In genomic region chr16:57519796-57520360, GRCh38 we compare ENCODE assay signal across 8 cellular contexts. TPM values are rescaled to one million over a fixed set of nuclear protein-coding genes. Genes with fewer than 3 reads are reported as not detected.
A peak's percentile ranks its signal among the peaks of the same experiment; 100 is the strongest.
DNase-seq lines count a peak whose midpoint lies in the region; ATAC-seq and TF ChIP-seq lines count a peak whose summit lies in the region.

No MANE protein-coding gene starts in this region.

- peak; percentile 92 for DNase-seq in AG08396 (ENCODE audit: low spot score)
- peak; percentile 89 for DNase-seq in GM13976 (ENCODE audit: low spot score)
- peak; percentile 10 for DNase-seq in HS-5 (ENCODE audit: low read depth)
- DNase-seq in SW480 (ENCODE audit: low spot score), result peak; percentile 23
- peak; percentile 66 for DNase-seq in activated naive CD8-positive, alpha-beta T cell treated with anti-CD3 and anti-CD28 coated beads, Interleukin-2, amount 50 U/mL, for 16 hours (ENCODE audit: low read depth, low spot score)
- peak; percentile 70 to 91 (median 80) for DNase-seq in heart left ventricle
- DNase-seq in retina, result peak; percentile 80

- peak; percentile 99 for TF ChIP-seq CTCF in GM13976 (IDR thresholded peaks at IDR 0.05; ENCODE audit: borderline replicate concordance, control extremely low read depth, extremely low read depth, insufficient read depth, missing control alignments)
- TF ChIP-seq CTCF in heart left ventricle (IDR thresholded peaks at IDR 0.05), result peak; percentile 89 to 99 (median 97)

- H3K36me3 ChIP-seq in heart left ventricle, result peaks cover 0 to 39% (median 19%) of the 10 kb centered on the region in 9 donors

- H3K27ac ChIP-seq in heart left ventricle, result no peak overlapping the region

- no peak for TF ChIP-seq POLR2A in heart left ventricle (IDR thresholded peaks at IDR 0.05)

- WGBS in heart left ventricle, 4 donors, result 33 to 43% (median 37%) methylated on average over 10 of the region's 10 CpGs

- ATAC-seq in heart left ventricle (peak; percentile 56 to 88 (median 81)), HG03565 (IDR thresholded peaks at IDR 0.05; ENCODE audit: unreplicated experiment) (no peak)

- intact Hi-C loops in heart left ventricle (cut with DNase I), result loop anchor here (1.0 to 5.0 kb wide), 12 partner anchors 43 to 223 kb away; partner anchors contain the start of gene POLR2C (in 2 of the 10)

- in situ Hi-C loops in GM13976 (cut with MboI; ENCODE audit: low sequenced_read_pairs, unreplicated experiment), result no loop called here

- no peaks in the 10 kb centered on the region for H3K9me3 ChIP-seq in heart left ventricle

- no peak overlapping the region for H3K4me3 ChIP-seq in heart left ventricle

- H3K4me1 ChIP-seq in heart left ventricle, result peaks cover 0 to 12% (median 3%) of the 10 kb centered on the region in 12 donors

- peaks cover 0 to 6% (median 0%) of the 10 kb centered on the region in 9 donors for H3K27me3 ChIP-seq in heart left ventricle

RNA-seq across cellular contexts. Expression of gene CCDC102A, which starts 16.5 kb away (rescaled TPM):
- total RNA-seq in heart left ventricle, result 10 to 100 TPM in 2 of 9 donors, 1 to 10 TPM in 7; 3.3 to 17.0 (median 6.8) TPM
- polyA plus RNA-seq in heart left ventricle, result 1 to 10 TPM; 4.4 to 8.1 TPM

RNA-seq across cellular contexts. Expression of gene ADGRG5, which starts 22.6 kb away (rescaled TPM):
- total RNA-seq in heart left ventricle, result 1 to 10 TPM in 1 of 9 donors, under 1 TPM in 3, not detected in 5; 0.07 to 1.4 (median 0.11) TPM
- under 1 TPM in 1 of 2 donors, not detected in 1; 0.04 TPM for polyA plus RNA-seq in heart left ventricle

RNA-seq across cellular contexts. Expression of gene DOK4, which starts 33.6 kb away (rescaled TPM):
- total RNA-seq in heart left ventricle, result 10 to 100 TPM in 3 of 9 donors, 1 to 10 TPM in 6; 6.4 to 14.8 (median 7.9) TPM
- 1 to 10 TPM; 5.9 to 6.7 TPM for polyA plus RNA-seq in heart left ventricle

RNA-seq across cellular contexts. Expression of gene POLR2C, which starts 57.4 kb away (rescaled TPM):
- 10 to 100 TPM; 37.4 to 99.8 (median 48.7) TPM for total RNA-seq in heart left ventricle
- 10 to 100 TPM; 19.9 to 69.4 TPM for polyA plus RNA-seq in heart left ventricle

Comparison
In these comparisons a context has a peak if more than half of its experiments do, and no peak if none do; other contexts are left out.
1. DNase-seq: peak in every context shown above with its lines; median percentile 92 in AG08396; 89 in GM13976; 80 in heart left ventricle; 80 in retina; 66 in activated naive CD8-positive, alpha-beta T cell treated with anti-CD3 and anti-CD28 coated beads, Interleukin-2, amount 50 U/mL, for 16 hours; 23 in SW480; 10 in HS-5.